10 cellular contexts compared by ENCODE assay signal in the genomic region with DNA sequence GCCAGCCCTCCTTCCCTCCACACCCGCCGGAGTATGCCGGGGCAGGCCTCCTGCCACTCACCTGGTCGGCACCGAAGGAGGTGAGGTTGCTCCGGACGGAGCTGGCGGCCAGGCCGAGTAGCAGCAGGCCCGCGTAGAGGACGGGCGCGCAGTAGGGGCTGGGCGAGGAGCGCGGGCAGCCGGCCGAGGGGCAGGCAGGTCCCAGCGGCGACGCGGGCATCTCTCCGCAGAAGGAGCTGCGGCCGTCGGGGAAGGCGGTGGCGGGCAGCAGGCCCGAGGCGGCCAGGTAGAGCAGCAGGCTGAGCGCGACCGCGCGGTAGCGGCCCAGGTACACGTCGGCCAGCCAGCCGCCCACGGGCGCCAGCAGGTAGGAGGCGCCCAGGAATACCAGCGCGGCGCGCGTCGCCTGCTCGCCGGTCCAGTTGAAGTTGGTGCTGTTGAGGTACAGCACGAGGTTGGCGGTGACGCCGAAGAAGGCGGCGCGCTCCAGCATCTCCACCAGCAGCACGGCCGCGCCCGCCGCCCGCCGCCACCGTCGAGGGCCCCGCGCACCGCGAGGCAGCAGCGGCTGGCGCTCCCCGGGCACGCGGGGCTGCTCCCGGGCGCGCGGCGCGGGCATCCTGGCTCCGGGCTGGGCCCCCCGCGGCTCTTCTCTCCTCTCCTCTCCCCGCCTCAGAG. TPM values are rescaled to one million over a fixed set of nuclear protein-coding genes. Genes with fewer than 3 reads are reported as not detected.
DNase-seq lines count a peak whose midpoint lies in the region; ATAC-seq and TF ChIP-seq lines count a peak whose summit lies in the region.
"Had no signal": no experiment of that assay in that cellular context is flagged by ENCODE, and none has a peak within 500 bp of the region (broad histone marks: within the 10 kb centered on the region; RNA-seq: fewer than 3 reads in every experiment).

No MANE protein-coding gene starts in this region.

- peak; percentile 20 for TF ChIP-seq POLR2A in GM18526 (IDR thresholded peaks at IDR 0.05; ENCODE audit: extremely low read depth, insufficient read length)

- H3K9me3 ChIP-seq in iPS-18a (ENCODE audit: control insufficient read depth, low read depth, low read length), result no peaks in the 10 kb centered on the region

- H3K36me3 Mint-ChIP-seq in activated T-cell treated with anti-CD3 and anti-CD28 coated beads, Interleukin-2, amount 50 U/mL, for 24 hours (ENCODE audit: low read depth), result no peaks in the 10 kb centered on the region
- no peaks in the 10 kb centered on the region for H3K36me3 Mint-ChIP-seq in HFFc6 (ENCODE audit: low read depth)
- H3K36me3 Mint-ChIP-seq: brain had no signal

- H3K27ac Mint-ChIP-seq in activated T-cell treated with anti-CD3 and anti-CD28 coated beads, Interleukin-2, amount 50 U/mL, for 24 hours, result no peak overlapping the region
- no peak overlapping the region for H3K27ac Mint-ChIP-seq in HFFc6

- H3K4me1 ChIP-seq in iPS-18a (ENCODE audit: control insufficient read depth, low read depth, low read length), result peaks cover 4% of the 10 kb centered on the region

- H3K4me1 Mint-ChIP-seq in activated T-cell treated with anti-CD3 and anti-CD28 coated beads, Interleukin-2, amount 50 U/mL, for 24 hours (ENCODE audit: low read depth), result peaks cover 27% of the 10 kb centered on the region
- H3K4me1 Mint-ChIP-seq in HFFc6 (ENCODE audit: low read depth), result peaks cover 17% of the 10 kb centered on the region

- no peak overlapping the region for H3K9ac ChIP-seq in iPS-18a (ENCODE audit: low read length)

- H3K27me3 Mint-ChIP-seq in activated T-cell treated with anti-CD3 and anti-CD28 coated beads, Interleukin-2, amount 50 U/mL, for 24 hours, result peaks cover 18% of the 10 kb centered on the region
- H3K27me3 Mint-ChIP-seq in HFFc6 (ENCODE audit: insufficient read depth), result no peaks in the 10 kb centered on the region; the same call in 1 of the 2 replicates

- TF ChIP-seq CTCF in HFFc6 (IDR thresholded peaks at IDR 0.05), result no peak

- no peak overlapping the region for H3K4me3 Mint-ChIP-seq in activated T-cell treated with anti-CD3 and anti-CD28 coated beads, Interleukin-2, amount 50 U/mL, for 24 hours
- no peak overlapping the region for H3K4me3 Mint-ChIP-seq in HFFc6

- ATAC-seq in GM21786 (IDR thresholded peaks at IDR 0.05; ENCODE audit: unreplicated experiment), result no peak
- ATAC-seq in HG02678 (IDR thresholded peaks at IDR 0.05; ENCODE audit: unreplicated experiment), result no peak

- H3K27ac ChIP-seq in iPS-18a (ENCODE audit: low read length), result no peak overlapping the region

- DNase-seq in activated T-cell treated with anti-CD3 and anti-CD28 coated beads, Interleukin-2, amount 50 U/mL, for 24 hours, result peak; percentile 65
- peak; percentile 17 to 18 for DNase-seq in stimulated activated CD4-positive, alpha-beta T cell treated with anti-CD3 and anti-CD28 coated beads, Interleukin-2, amount 100 ng/mL, for 48 hours
- DNase-seq in HFFc6, result no peak
- no peak for DNase-seq in SHP77 treated with DMSO at 0.1 percent for 48 hours (lab: John Stamatoyannopoulos, UW)

- H3K36me3 ChIP-seq in iPS-18a (ENCODE audit: control insufficient read depth, low read depth, low read length), result no peaks in the 10 kb centered on the region

- peak overlapping the region; percentile 53 for H3K4me3 ChIP-seq in iPS-18a (ENCODE audit: low read length)

- peaks cover 23% of the 10 kb centered on the region for H3K27me3 ChIP-seq in iPS-18a (ENCODE audit: control insufficient read depth, insufficient read depth, low read length)

- no peaks in the 10 kb centered on the region for H3K9me3 Mint-ChIP-seq in activated T-cell treated with anti-CD3 and anti-CD28 coated beads, Interleukin-2, amount 50 U/mL, for 24 hours
- H3K9me3 Mint-ChIP-seq in HFFc6, result no peaks in the 10 kb centered on the region
- H3K9me3 Mint-ChIP-seq: brain had no signal

RNA-seq across cellular contexts. Expression of a gene that starts 0.9 kb away (rescaled TPM):
- 1 to 10 TPM; 2.7 to 6.6 (median 3.4) TPM for total RNA-seq in HFFc6 (2021; fragmentation: NEBNext Ultra II Directional; extraction: Animal tissue kit (Norgen Biotek cat#: 25700))

RNA-seq across cellular contexts. Expression of a gene that starts 20.4 kb away (rescaled TPM):
- total RNA-seq in HFFc6 (2021; fragmentation: NEBNext Ultra II Directional; extraction: Animal tissue kit (Norgen Biotek cat#: 25700)), result not detected
- total RNA-seq: HT1080 had no signal

RNA-seq across cellular contexts. Expression of a gene that starts 26.8 kb away (rescaled TPM):
- 10 to 100 TPM; 23.8 to 32.2 (median 26.9) TPM for total RNA-seq in HFFc6 (2021; fragmentation: NEBNext Ultra II Directional; extraction: Animal tissue kit (Norgen Biotek cat#: 25700))

RNA-seq across cellular contexts. Expression of a gene that starts 37.1 kb away (rescaled TPM):
- 100 to 1,000 TPM in 1 of 6 experiments, 10 to 100 TPM in 5; 74.6 to 101 (median 92.5) TPM for total RNA-seq in HFFc6 (2021; fragmentation: NEBNext Ultra II Directional; extraction: Animal tissue kit (Norgen Biotek cat#: 25700))

RNA-seq across cellular contexts. Expression of a gene that starts 44.7 kb away (rescaled TPM):
- 10 to 100 TPM; 72.5 to 95.1 (median 89.4) TPM for total RNA-seq in HFFc6 (2021; fragmentation: NEBNext Ultra II Directional; extraction: Animal tissue kit (Norgen Biotek cat#: 25700))

Comparison
In these comparisons a context has a peak if more than half of its experiments do, and no peak if none do; other contexts are left out.
1. DNase-seq: peak in activated T-cell treated with anti-CD3 and anti-CD28 coated beads, Interleukin-2, amount 50 U/mL, for 24 hours (single experiment) and stimulated activated CD4-positive, alpha-beta T cell treated with anti-CD3 and anti-CD28 coated beads, Interleukin-2, amount 100 ng/mL, for 48 hours (2 of 2); none in HFFc6 (single experiment) and SHP77 treated with DMSO at 0.1 percent for 48 hours (single experiment).